Comparison of ENCODE assay signal across 19 cellular contexts in the genomic region with DNA sequence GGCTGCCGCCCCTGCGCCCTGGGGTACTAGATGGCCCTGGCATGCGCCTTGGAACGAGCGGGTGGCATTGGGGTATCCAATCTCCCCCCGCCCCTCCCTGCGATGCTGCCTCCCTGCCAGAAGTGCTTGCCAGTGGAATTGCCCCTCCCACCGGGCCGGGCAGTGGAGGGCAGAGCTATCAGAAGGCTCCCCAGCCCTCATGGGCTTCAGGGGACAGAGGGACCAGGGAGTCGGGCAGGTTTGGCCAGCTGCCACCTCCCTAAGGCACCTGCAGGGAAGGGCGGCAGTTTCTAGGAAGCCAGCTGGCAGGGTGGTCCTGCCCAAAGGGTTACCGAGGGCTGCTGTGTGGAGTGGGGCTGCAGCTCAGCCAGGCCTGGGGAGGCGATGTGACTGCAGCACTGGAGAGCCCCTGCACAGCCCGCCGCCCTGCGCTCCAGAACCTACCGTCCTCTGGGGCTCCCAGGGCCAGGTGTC. TPM values are rescaled to one million over a fixed set of nuclear protein-coding genes. Genes with fewer than 3 reads are reported as not detected.
DNase-seq lines count a peak whose midpoint lies in the region; TF ChIP-seq lines count a peak whose summit lies in the region.
"Had no signal": no experiment of that assay in that cellular context is flagged by ENCODE, and none has a peak within 500 bp of the region (broad histone marks: within the 10 kb centered on the region; RNA-seq: fewer than 3 reads in every experiment).

No MANE protein-coding gene starts in this region.

- H3K27me3 ChIP-seq in tibial nerve: no peaks in the 10 kb centered on the region
- H3K27me3 ChIP-seq: heart left ventricle had no signal

- no peak for TF ChIP-seq CTCF in tibial nerve (IDR thresholded peaks at IDR 0.05)
- no peak for TF ChIP-seq CTCF in GM10248 (IDR thresholded peaks at IDR 0.05; ENCODE audit: control extremely low read depth, extremely low read depth, low read depth, missing control alignments)

- DNase-seq in NCI-H748 (lab: John Stamatoyannopoulos, UW; ENCODE audit: unreplicated experiment) (peak; percentile 65), NCI-H748 treated with DMSO at 0.1 percent for 48 hours (lab: John Stamatoyannopoulos, UW) (no peak), NCI-H1105 (lab: John Stamatoyannopoulos, UW) (peak; percentile 73), RPMI8226 (peak; percentile 58), tibial nerve (ENCODE audit: low spot score in 2 of 2) (no peak), GM10248 (ENCODE audit: extremely low spot score) (no peak)
- DNase-seq in activated CD4-positive, alpha-beta T cell treated with anti-CD3 and anti-CD28 coated beads for 4 hours: no peak
- no peak for DNase-seq in effector CD8-positive, alpha-beta T cell (lab: John Stamatoyannopoulos, UW)
- DNase-seq: activated CD4-positive, alpha-beta T cell treated with anti-CD3 and anti-CD28 coated beads, Interleukin-2, amount 50 U/mL, for 4 hours; activated CD8-positive, alpha-beta memory T cell treated with anti-CD3 and anti-CD28 coated beads, Interleukin-2, amount 50 U/mL, for 48 hours; activated naive CD8-positive, alpha-beta T cell treated with anti-CD3 and anti-CD28 coated beads for 36 hours; GF-D8; heart left ventricle; left ventricle myocardium inferior; NCI-H1436; NCI-H2227 treated with DMSO at 0.1 percent for 48 hours; WERI-Rb-1 had no signal

- H3K36me3 ChIP-seq in tibial nerve: no peaks in the 10 kb centered on the region
- H3K36me3 ChIP-seq: heart left ventricle, left ventricle myocardium inferior, WERI-Rb-1 had no signal

- H3K4me1 ChIP-seq in tibial nerve: peaks cover 0 to 65% (median 27%) of the 10 kb centered on the region in 4 donors
- H3K4me1 ChIP-seq: parathyroid adenoma had no signal

- WGBS in tibial nerve, 2 donors: 14 to 69% methylated on average over 7 to 17 of the region's 17 CpGs

- no peak for TF ChIP-seq EP300 in tibial nerve (IDR thresholded peaks at IDR 0.05)

- POLR2A ChIA-PET in GM10248 (lab: Yijun Ruan, JAX): no interaction called here

- H3K27ac ChIP-seq in tibial nerve: peak overlapping the region in 3 of 4 donors; percentile 1 to 19 (median 18)
- H3K27ac ChIP-seq: epithelial cell of prostate, heart left ventricle, left ventricle myocardium inferior, parathyroid adenoma, WERI-Rb-1 had no signal

- no peaks in the 10 kb centered on the region for H3K9me3 ChIP-seq in tibial nerve
- H3K9me3 ChIP-seq: heart left ventricle, left ventricle myocardium inferior had no signal

- no peak overlapping the region for H3K4me3 ChIP-seq in tibial nerve
- H3K4me3 ChIP-seq: heart left ventricle, left ventricle myocardium inferior had no signal

- no peak for TF ChIP-seq POLR2A in tibial nerve (IDR thresholded peaks at IDR 0.05)

- CTCF ChIA-PET in GM10248 (lab: Yijun Ruan, JAX): interaction anchor here (1.1 kb wide), 1 partner anchor 14 kb away, joined by 3 read pairs; no protein-coding TSS in a partner anchor

RNA-seq across cellular contexts. Expression of a gene that starts 52.8 kb away (rescaled TPM):
- 100 to 1,000 TPM in 3 of 4 donors, 10 to 100 TPM in 1; 95.2 to 229 (median 179) TPM for total RNA-seq in tibial nerve

Comparison
In these comparisons a context has a peak if more than half of its experiments do, and no peak if none do; other contexts are left out.
1. DNase-seq: peak in NCI-H748 (single experiment), NCI-H1105 (single experiment) and RPMI8226 (single experiment); none in NCI-H748 treated with DMSO at 0.1 percent for 48 hours (single experiment), tibial nerve (0 of 2), activated CD4-positive, alpha-beta T cell treated with anti-CD3 and anti-CD28 coated beads for 4 hours (0 of 2), effector CD8-positive, alpha-beta T cell (single experiment) and GM10248 (single experiment).